Comparison of ENCODE assay signal across 24 cellular contexts in genomic region chr1:39564340-39564739, GRCh38. TPM values are rescaled to one million over a fixed set of nuclear protein-coding genes. Genes with fewer than 3 reads are reported as not detected.
A peak's percentile ranks its signal among the peaks of the same experiment; 100 is the strongest.
DNase-seq lines count a peak whose midpoint lies in the region; ATAC-seq, FAIRE-seq and TF ChIP-seq lines count a peak whose summit lies in the region.
"Had no signal": no experiment of that assay in that cellular context is flagged by ENCODE, and none has a peak within 500 bp of the region (broad histone marks: within the 10 kb centered on the region; RNA-seq: fewer than 3 reads in every experiment).

No MANE protein-coding gene starts in this region.

- peaks cover 58% of the 10 kb centered on the region for H3K36me3 Mint-ChIP-seq in neural crest cell (ENCODE audit: low read depth)

- H3K4me1 ChIP-seq in GM12878 (ENCODE audit: control insufficient read depth, insufficient read depth, low read length): no peaks in the 10 kb centered on the region
- H3K4me1 ChIP-seq in testis: no peaks in the 10 kb centered on the region

- no peak overlapping the region for H3K4me2 ChIP-seq in GM12878 (ENCODE audit: control insufficient read depth, insufficient read depth)
- H3K4me2 ChIP-seq: KMS-11 had no signal

- SMC1A ChIA-PET in GM12878 (lab: Charles Lee; ENCODE audit: uncharacterized antibody, unreplicated experiment): no interaction called here

- no peak overlapping the region for H3K4me3 ChIP-seq in GM12878
- no peak overlapping the region for H3K4me3 ChIP-seq in testis

- CTCF ChIA-PET in GM12878 (lab: Yijun Ruan, JAX): no interaction called here

- H3K27ac Mint-ChIP-seq in neural crest cell (ENCODE audit: unreplicated experiment): peak overlapping the region; percentile 6
- H3K27ac Mint-ChIP-seq: T-cell had no signal

- H3K36me3 ChIP-seq in GM12878 (ENCODE audit: control insufficient read depth in 2 of 2, insufficient read depth in 2 of 2, low read length in 1 of 2): peaks cover 46 to 76% of the 10 kb centered on the region in 2 experiments
- H3K36me3 ChIP-seq in testis (ENCODE audit: low read depth, missing control alignments): peaks cover 2% of the 10 kb centered on the region

- RAD21 ChIA-PET in GM12878 (lab: Charles Lee; ENCODE audit: unreplicated experiment): interaction anchor here (0.9 kb wide), 1 partner anchor 42 kb away, joined by 6 read pairs; no protein-coding TSS in a partner anchor

- H3K9me3 Mint-ChIP-seq in neural crest cell: no peaks in the 10 kb centered on the region
- H3K9me3 Mint-ChIP-seq: CD8-positive, alpha-beta memory T cell; T-cell had no signal

- no peak for TF ChIP-seq EP300 in GM12878 (IDR thresholded peaks at IDR 0.05; ENCODE audit: borderline replicate concordance in 1 of 2, control insufficient read depth in 1 of 2, low read depth in 2 of 2, low read length in 2 of 2)

- peak; percentile 99 for DNase-seq in DMS 273 (lab: John Stamatoyannopoulos, UW; ENCODE audit: unreplicated experiment)
- DNase-seq in DMS 273 treated with DMSO at 0.1 percent for 48 hours (lab: John Stamatoyannopoulos, UW): peak; percentile 88
- DNase-seq in GM12878 (ENCODE audit: low read depth, low spot score): no peak
- DNase-seq in neural crest cell (ENCODE audit: low read depth, low spot score): no peak
- no peak for DNase-seq in Ammon's horn (ENCODE audit: low spot score)
- DNase-seq in NCI-H526 (lab: John Stamatoyannopoulos, UW): no peak
- DNase-seq in testis: no peak
- DNase-seq: CD8-positive, alpha-beta memory T cell; DMS153; DND-41; GOT3; HCEC 1CT; IMR-90; NCI-H1092 treated with DMSO at 0.1 percent for 48 hours; NCI-H1436; NCI-H1930; NCI-H2107; NCI-H526 treated with DMSO at 0.1 percent for 48 hours; SHP77; T-cell had no signal

- H3K27ac ChIP-seq in GM12878 (ENCODE audit: control insufficient read depth, insufficient read depth) (no peak overlapping the region), testis (peak overlapping the region in 1 of 2 donors; percentile 1)
- H3K27ac ChIP-seq: C4-2B, KMS-11 had no signal

- TF ChIP-seq RAD21 in GM12878 (IDR thresholded peaks at IDR 0.05; ENCODE audit: insufficient read depth, low read depth, low read length): no peak

- no peaks in the 10 kb centered on the region; the same call in 2 of the 3 replicates for H3K9me3 ChIP-seq in GM12878 (replicated peaks; ENCODE audit: control insufficient read depth, insufficient read depth, low read length)
- H3K9me3 ChIP-seq in testis: no peaks in the 10 kb centered on the region

- no peak overlapping the region for H2AFZ ChIP-seq in GM12878 (ENCODE audit: control insufficient read depth, low read depth, low read length)

- intact Hi-C loops in GM12878 (cut with micrococcal nuclease; ENCODE audit: unreplicated experiment) (no loop called here), testis (cut with DNase I; ENCODE audit: low total_unique reads) (no loop called here)

- TF ChIP-seq POLR2A in GM12878 (IDR thresholded peaks at IDR 0.05; ENCODE audit: low read depth, low read length): 0 out of 2 replicates have a peak, but pooled peaks have one; percentile 11
- TF ChIP-seq POLR2A in testis (IDR thresholded peaks at IDR 0.05): no peak

- no peak overlapping the region for H3K4me3 Mint-ChIP-seq in neural crest cell
- H3K4me3 Mint-ChIP-seq: B cell; CD8-positive, alpha-beta memory T cell; T-cell had no signal

- in situ Hi-C loops in GM12878 (cut with MboI): no loop called here

- no peak overlapping the region for H3K9ac ChIP-seq in GM12878 (ENCODE audit: control insufficient read depth, insufficient read depth, low read length)
- H3K9ac ChIP-seq: KMS-11 had no signal

- no peak for ATAC-seq in GM12878
- ATAC-seq: Panc1, T-cell had no signal

- BruUV-seq in GM12878 (replicated peaks; lab: Mats Ljungman, UMichigan): no TSS peak

- peaks cover 2% of the 10 kb centered on the region for H3K79me2 ChIP-seq in GM12878 (ENCODE audit: control insufficient read depth, insufficient read depth, low read length)

- no peak for FAIRE-seq in GM12878 (lab: Jason Lieb, UNC)

- H3K4me1 Mint-ChIP-seq in neural crest cell: no peaks in the 10 kb centered on the region

- H4K20me1 ChIP-seq in GM12878 (ENCODE audit: control insufficient read depth, insufficient read depth): peaks cover 3% of the 10 kb centered on the region

- H3K27me3 Mint-ChIP-seq in neural crest cell (ENCODE audit: low read depth): no peaks in the 10 kb centered on the region
- H3K27me3 Mint-ChIP-seq: B cell; CD8-positive, alpha-beta memory T cell; T-cell had no signal

- H3K27me3 ChIP-seq in GM12878 (replicated peaks in 1 of 2; ENCODE audit: control insufficient read depth in 2 of 2, insufficient read depth in 2 of 2, low read length in 1 of 2): no peaks in the 10 kb centered on the region
- no peaks in the 10 kb centered on the region for H3K27me3 ChIP-seq in testis

- WGBS in GM12878 (ENCODE audit: insufficient coverage, insufficient replicate concordance, low lambda C conversion rate, missing lambda C conversion rate): 98% methylated on average over 7 of the region's 7 CpGs
- WGBS in testis, 2 donors: 88 to 92% methylated on average over 7 of the region's 7 CpGs

- POLR2A ChIA-PET in GM12878 (lab: Charles Lee): no interaction called here

- no peak for TF ChIP-seq CTCF in GM12878 (IDR thresholded peaks at IDR 0.05 in 2 of 3, conservative IDR thresholded peaks at IDR 0.05 in 1 of 3; ENCODE audit: control insufficient read depth in 2 of 3, extremely low read depth in 1 of 3, insufficient read depth in 1 of 3, low read depth in 3 of 3, low read length in 3 of 3)
- no peak for TF ChIP-seq CTCF in neural crest cell (conservative IDR thresholded peaks at IDR 0.05)
- TF ChIP-seq CTCF in testis (IDR thresholded peaks at IDR 0.05): no peak

TF ChIP-seq in GM12878, 131 proteins besides CTCF, POLR2A, EP300 and RAD21 (continues in another document):
- TF ChIP-seq RELA (IDR thresholded peaks at IDR 0.05; ENCODE audit: borderline replicate concordance, partially characterized antibody) (no peak), NRF1 (conservative IDR thresholded peaks at IDR 0.05; ENCODE audit: low read depth, low read length) (no peak), ZNF384 (IDR thresholded peaks at IDR 0.05; ENCODE audit: borderline replicate concordance, low read depth, low read length) (no peak), ZZZ3 (IDR thresholded peaks at IDR 0.05; ENCODE audit: control insufficient read depth, insufficient read length, low read depth) (no peak), SMARCA5 (IDR thresholded peaks at IDR 0.05) (no peak), ESRRA (IDR thresholded peaks at IDR 0.05; ENCODE audit: low read length) (no peak), ZNF592 (IDR thresholded peaks at IDR 0.05) (no peak), MEF2B (IDR thresholded peaks at IDR 0.05; ENCODE audit: partially characterized antibody, poor library complexity, severe bottlenecking) (no peak), SIX5 (IDR thresholded peaks at IDR 0.05; ENCODE audit: low read depth, low read length, severe bottlenecking) (no peak), TARDBP (IDR thresholded peaks at IDR 0.05; ENCODE audit: borderline replicate concordance) (no peak), RBBP5 (conservative IDR thresholded peaks at IDR 0.05) (no peak), STAT1 (conservative IDR thresholded peaks at IDR 0.05) (no peak)

RNA-seq across cellular contexts. Expression of gene PABPC4, which starts 12.2 kb away (rescaled TPM):
- total RNA-seq in GM12878 (2013; cell fraction: nucleolus; rRNA removed): 284 and 295 TPM in 2 replicates
- total RNA-seq in GM12878 (2014; rRNA removed) (149 and 153 TPM in 2 replicates), GM12878 (2014; rRNA removed; fragmentation: Illumina TruSeq; extraction: Trizol) (117 and 120 TPM in 2 replicates), GM12878 (2021) (323 and 347 TPM in 2 replicates), neural crest cell (318 and 321 TPM in 2 replicates), testis (100 to 1,000 TPM; 407 to 411 TPM)
- polyA plus RNA-seq in GM12878 (2011; ENCODE audit: low read depth): 365 TPM
- polyA plus RNA-seq in GM12878 (2011; rRNA removed) (123 and 126 TPM in 2 replicates), GM12878 (2014; fragmentation: Illumina TruSeq; extraction: Trizol) (229 and 320 TPM in 2 replicates), GM12878 (2014; fragmentation: Nextera tagmentation; extraction: Ambion mirVana) (10 to 100 TPM; 61.4 to 98.9 TPM), GM12878 (2014; rRNA removed) (157 and 163 TPM in 2 replicates), GM12878 (2016; fragmentation: Nextera tagmentation; extraction: Ambion mirVana) (10 to 100 TPM; 76.1 to 92.6 TPM), testis (ENCODE audit: insufficient read depth, low read depth, low replicate concordance) (229 TPM)
- polyA plus RNA-seq in GM12878 (2011; cell fraction: cytosol; rRNA removed): 134 and 144 TPM in 2 replicates
- polyA plus RNA-seq in GM12878 (2011; cell fraction: nucleus; rRNA removed): 275 and 341 TPM in 2 replicates
- polyA plus RNA-seq in GM12878 (2012): 346 and 447 TPM in 2 replicates
- polyA minus RNA-seq in GM12878 (2011; rRNA and poly(A)+ RNA removed): 122 and 211 TPM in 2 replicates
- polyA minus RNA-seq in GM12878 (2011; cell fraction: cytosol; rRNA and poly(A)+ RNA removed): 126 and 132 TPM in 2 replicates
- 54.6 and 101 TPM in 2 replicates for polyA minus RNA-seq in GM12878 (2011; cell fraction: nucleus; rRNA and poly(A)+ RNA removed)

Comparison
In these comparisons a context has a peak if more than half of its experiments do, and no peak if none do; other contexts are left out.
1. DNase-seq: peak in DMS 273 (single experiment) and DMS 273 treated with DMSO at 0.1 percent for 48 hours (single experiment); none in GM12878 (single experiment), neural crest cell (single experiment), Ammon's horn (single experiment), NCI-H526 (0 of 2) and testis (single experiment).